ENCODE assay signal across 1 cellular context in genomic region chr11:75474878-75475766, GRCh38.
TF ChIP-seq lines count a peak whose summit lies in the region.

No MANE protein-coding gene starts in this region.

TF ChIP-seq in K562, 482 proteins besides CTCF, POLR2A, EP300 and RAD21 (continued from another document and continues in another):
- peak; percentile 20; the same call in 1 of the 2 replicates for TF ChIP-seq SPI1 (IDR thresholded peaks at IDR 0.05; ENCODE audit: borderline replicate concordance, low read depth, low read length)
- no peak for TF ChIP-seq NR1H2 (CRISPR knock-in tag; IDR thresholded peaks at IDR 0.05)
- TF ChIP-seq CBX1 (IDR thresholded peaks at IDR 0.05; ENCODE audit: low read depth) = peak; percentile 42; the same call in 1 of the 2 replicates
- 0 out of 2 replicates have a peak, but pooled peaks have one; percentile 14 for TF ChIP-seq ZNF24 (IDR thresholded peaks at IDR 0.05)
- TF ChIP-seq RBM22 (IDR thresholded peaks at IDR 0.05; ENCODE audit: low read depth, low read length, poor library complexity, severe bottlenecking) = no peak
- TF ChIP-seq ZBTB1 (CRISPR knock-in tag; IDR thresholded peaks at IDR 0.05; ENCODE audit: borderline replicate concordance, low read depth) = no peak
- TF ChIP-seq JUN (IDR thresholded peaks at IDR 0.05; ENCODE audit: borderline replicate concordance, low read depth, low read length) = no peak
- no peak for TF ChIP-seq JUN (CRISPR knock-in tag; IDR thresholded peaks at IDR 0.05; ENCODE audit: borderline replicate concordance)
- no peak for TF ChIP-seq ZNF311 (CRISPR knock-in tag; IDR thresholded peaks at IDR 0.05)
- no peak for TF ChIP-seq ZNF507 (tag; conservative IDR thresholded peaks at IDR 0.05)
- no peak for TF ChIP-seq ZNF449 (CRISPR knock-in tag; IDR thresholded peaks at IDR 0.05)
- TF ChIP-seq CC2D1A (IDR thresholded peaks at IDR 0.05) = no peak
- TF ChIP-seq REST (CRISPR knock-in tag; IDR thresholded peaks at IDR 0.05; ENCODE audit: low read depth) = no peak
- no peak for TF ChIP-seq CHD2 (IDR thresholded peaks at IDR 0.05; ENCODE audit: low read depth, low read length)
- no peak for TF ChIP-seq MYNN (IDR thresholded peaks at IDR 0.05)
- TF ChIP-seq MYNN (CRISPR knock-in tag; IDR thresholded peaks at IDR 0.05) = no peak
- no peak for TF ChIP-seq ZFP91 (CRISPR knock-in tag; IDR thresholded peaks at IDR 0.05)
- TF ChIP-seq ZSCAN32 (CRISPR knock-in tag; IDR thresholded peaks at IDR 0.05) = no peak
- TF ChIP-seq PTRF (tag; IDR thresholded peaks at IDR 0.05) = no peak
- TF ChIP-seq JUNB (CRISPR knock-in tag; conservative IDR thresholded peaks at IDR 0.05) = no peak
- TF ChIP-seq ZNF518B (CRISPR knock-in tag; IDR thresholded peaks at IDR 0.05) = no peak
- TF ChIP-seq SMARCA4 (IDR thresholded peaks at IDR 0.05) = peak; percentile 78
- no peak for TF ChIP-seq CBFB (CRISPR knock-in tag; IDR thresholded peaks at IDR 0.05)
- peak; percentile 91 to 96 for TF ChIP-seq KDM1A (IDR thresholded peaks at IDR 0.05)
- no peak for TF ChIP-seq RBM15 (IDR thresholded peaks at IDR 0.05; ENCODE audit: insufficient read depth, low read length)
- no peak for TF ChIP-seq ZNF407 (IDR thresholded peaks at IDR 0.05; ENCODE audit: low read depth)
- TF ChIP-seq CEBPB (tag; IDR thresholded peaks at IDR 0.05) = peak; percentile 99
- peak; percentile 57 for TF ChIP-seq ARID1B (IDR thresholded peaks at IDR 0.05)
- peak; percentile 63 for TF ChIP-seq ASH1L (IDR thresholded peaks at IDR 0.05; ENCODE audit: borderline replicate concordance, low read depth, partially characterized antibody)
- no peak for TF ChIP-seq ZNF707 (CRISPR knock-in tag; conservative IDR thresholded peaks at IDR 0.05)
- TF ChIP-seq PHF8 (IDR thresholded peaks at IDR 0.05; ENCODE audit: borderline replicate concordance, low read length) = peak; percentile 43; the same call in 1 of the 2 replicates
- TF ChIP-seq PHF20 (IDR thresholded peaks at IDR 0.05; ENCODE audit: partially characterized antibody) = peak; percentile 75
- TF ChIP-seq ZKSCAN8 (CRISPR knock-in tag; IDR thresholded peaks at IDR 0.05) = peak; percentile 95
- TF ChIP-seq CTCFL (IDR thresholded peaks at IDR 0.05; ENCODE audit: borderline replicate concordance, insufficient read depth, low read depth, low read length, poor library complexity, severe bottlenecking) = no peak
- no peak for TF ChIP-seq C11orf30 (IDR thresholded peaks at IDR 0.05; ENCODE audit: low read depth)
- no peak for TF ChIP-seq SETDB1 (IDR thresholded peaks at IDR 0.05; ENCODE audit: low read length)
- TF ChIP-seq ZNF695 (CRISPR knock-in tag; IDR thresholded peaks at IDR 0.05) = no peak
- no peak for TF ChIP-seq BACH1 (tag; IDR thresholded peaks at IDR 0.05)
- TF ChIP-seq ZFX (CRISPR knock-in tag; IDR thresholded peaks at IDR 0.05) = no peak
- peak in 1 of 2 experiments; percentile 85; a peak in 1 of 3 replicates for TF ChIP-seq CBX3 (IDR thresholded peaks at IDR 0.05; ENCODE audit: borderline replicate concordance in 1 of 2, low read length in 2 of 2)
- no peak for TF ChIP-seq CAMTA2 (CRISPR knock-in tag; conservative IDR thresholded peaks at IDR 0.05)
- peak; percentile 54 for TF ChIP-seq SUPT5H (IDR thresholded peaks at IDR 0.05)
- no peak for TF ChIP-seq ZNF77 (CRISPR knock-in tag; IDR thresholded peaks at IDR 0.05)
- no peak for TF ChIP-seq POLR3A (IDR thresholded peaks at IDR 0.05; ENCODE audit: borderline replicate concordance, extremely low read depth, insufficient read depth, insufficient read length)
- peak; percentile 2; the same call in 1 of the 2 replicates for TF ChIP-seq ZNF395 (CRISPR knock-in tag; IDR thresholded peaks at IDR 0.05)
